In genomic region chr6:57470148-57470547, GRCh38 we compare ENCODE assay signal across 6 cellular contexts.
A peak's percentile ranks its signal among the peaks of the same experiment; 100 is the strongest.
DNase-seq lines count a peak whose midpoint lies in the region; ATAC-seq, FAIRE-seq and TF ChIP-seq lines count a peak whose summit lies in the region.
"Not testable (repeated sequence)": the region's sequence is repeated elsewhere in the genome, so short reads cannot be mapped to it uniquely, and the experiment has no call there.

No MANE protein-coding gene starts in this region.

- H3K4me3 Mint-ChIP-seq in GM23338, result peak overlapping the region; percentile 36; the same call in 1 of the 3 replicates
- not testable (repeated sequence) for H3K4me3 Mint-ChIP-seq in H9, nephron, neural progenitor cell
- peak overlapping the region; percentile 11; the same call in 1 of the 2 replicates for H3K4me3 Mint-ChIP-seq in WTC11

- not testable (repeated sequence) for H3K23me2 ChIP-seq in H9 (ENCODE audit: insufficient read length, low read depth, low read length, poor library complexity, severe bottlenecking); H1 (ENCODE audit: low read depth, low read length)

- H3K23ac ChIP-seq in H9 (ENCODE audit: insufficient read length, low read depth, low read length); H1 (ENCODE audit: insufficient read length): not testable (repeated sequence)

- H3K4me2 ChIP-seq in GM23338; H9 (ENCODE audit: insufficient read depth, insufficient read length, low read length); H1 (ENCODE audit: insufficient read depth in 1 of 2, low read depth in 2 of 2, low read length in 2 of 2): not testable (repeated sequence)
- peak overlapping the region; percentile 31 for H3K4me2 ChIP-seq in neural progenitor cell

- not testable (repeated sequence) for H2BK20ac ChIP-seq in H9 (ENCODE audit: low read depth, low read length, poor library complexity, severe bottlenecking); H1 (ENCODE audit: low read length)

- TF ChIP-seq RAD21 in H1 (IDR thresholded peaks at IDR 0.05 in 1 of 2, conservative IDR thresholded peaks at IDR 0.05 in 1 of 2; ENCODE audit: low read depth in 2 of 2, low read length in 2 of 2), result not testable (repeated sequence)

- H3K36me3 ChIP-seq in GM23338 (ENCODE audit: insufficient read depth); H1 (ENCODE audit: control insufficient read depth in 2 of 4, insufficient read depth in 4 of 4, low read length in 3 of 4); neural progenitor cell: not testable (repeated sequence)

- peak overlapping the region; percentile 82; the same call in 1 of the 2 replicates for H3K27ac Mint-ChIP-seq in GM23338
- H3K27ac Mint-ChIP-seq in H9, result peak overlapping the region; percentile 5 to 90 (median 88); a peak in 5 of 7 replicates
- peak overlapping the region; percentile 51 for H3K27ac Mint-ChIP-seq in WTC11
- H3K27ac Mint-ChIP-seq in nephron, result peak overlapping the region in 2 of 3 experiments; percentile 66
- not testable (repeated sequence) for H3K27ac Mint-ChIP-seq in neural progenitor cell

- H3K79me2 ChIP-seq in GM23338 (replicated peaks; ENCODE audit: insufficient read depth) (peaks cover 37% of the 10 kb centered on the region), H1 (ENCODE audit: control insufficient read depth in 1 of 2, insufficient read depth in 2 of 2, low read length in 2 of 2) (peaks cover 0 to 17% of the 10 kb centered on the region in 2 experiments; a peak in 1 of 4 replicates), neural progenitor cell (ENCODE audit: low read depth) (peaks cover 42% of the 10 kb centered on the region)
- not testable (repeated sequence) for H3K79me2 ChIP-seq in H9 (ENCODE audit: insufficient read depth, low read length)

- not testable (repeated sequence) for H4K8ac ChIP-seq in H9 (replicated peaks; ENCODE audit: insufficient read length, low read depth, low read length); H1 (ENCODE audit: extremely low read depth, insufficient read depth, low read length)

- H3K9me3 Mint-ChIP-seq in GM23338 (peaks cover 19% of the 10 kb centered on the region), H9 (peaks cover 14 to 17% of the 10 kb centered on the region in 2 experiments; a peak in 4 of 5 replicates), neural progenitor cell (peaks cover 11% of the 10 kb centered on the region)
- H3K9me3 Mint-ChIP-seq in WTC11, nephron: not testable (repeated sequence)

- TF ChIP-seq CTCF in GM23338 (conservative IDR thresholded peaks at IDR 0.05; ENCODE audit: low read depth in 2 of 2); H9 (conservative IDR thresholded peaks at IDR 0.05); WTC11 (IDR thresholded peaks at IDR 0.05); H1 (IDR thresholded peaks at IDR 0.05; ENCODE audit: control extremely low read depth in 1 of 3, insufficient read depth in 1 of 3, low read depth in 1 of 3, low read length in 3 of 3); nephron (IDR thresholded peaks at IDR 0.05; ENCODE audit: unreplicated experiment in 3 of 3); neural progenitor cell (IDR thresholded peaks at IDR 0.05): not testable (repeated sequence)

- not testable (repeated sequence) for TF ChIP-seq POLR2A in H1 (IDR thresholded peaks at IDR 0.05; ENCODE audit: control extremely low read depth in 1 of 2, low read depth in 2 of 2, low read length in 2 of 2)

- H3K9me3 ChIP-seq in H9 (ENCODE audit: control insufficient read depth, low read depth, low read length); H1 (ENCODE audit: insufficient read depth in 2 of 2, low read depth in 1 of 2, low read length in 1 of 2); neural progenitor cell (ENCODE audit: low read depth): not testable (repeated sequence)

- ATAC-seq in GM23338, result peak; percentile 18; the same call in 1 of the 3 replicates
- ATAC-seq in WTC11, result not testable (repeated sequence)

- H3K27me3 Mint-ChIP-seq in GM23338 (ENCODE audit: insufficient read depth, low read depth, poor library complexity); H9 (ENCODE audit: low read depth); WTC11 (ENCODE audit: low read depth); nephron (ENCODE audit: low read depth); neural progenitor cell (ENCODE audit: insufficient read depth, low read depth): not testable (repeated sequence)

- POLR2A ChIA-PET in WTC11 (lab: Charles Lee); H1 (lab: Charles Lee; ENCODE audit: partially characterized antibody): not testable (repeated sequence)

- not testable (repeated sequence) for H4K20me1 ChIP-seq in GM23338 (replicated peaks; ENCODE audit: insufficient read depth); H9 (ENCODE audit: control insufficient read depth, insufficient read depth, insufficient read length); H1 (replicated peaks in 1 of 2; ENCODE audit: control insufficient read depth in 1 of 2, insufficient read depth in 2 of 2, low read length in 2 of 2); neural progenitor cell (ENCODE audit: low read depth)

- H3K18ac ChIP-seq in H9 (ENCODE audit: insufficient read length, low read depth, low read length); H1 (ENCODE audit: extremely low read depth, low read length): not testable (repeated sequence)

- H3K27ac ChIP-seq in GM23338 (ENCODE audit: low read depth); H9 (ENCODE audit: insufficient read length, low read depth, low read length); H1 (ENCODE audit: low read depth, low read length): not testable (repeated sequence)
- H3K27ac ChIP-seq in neural progenitor cell, result peak overlapping the region; percentile 65

- H2BK12ac ChIP-seq in H9 (ENCODE audit: insufficient read length, low read depth, low read length); H1 (ENCODE audit: low read depth, low read length): not testable (repeated sequence)

- H3K4me1 ChIP-seq in GM23338 (ENCODE audit: insufficient read depth) (peaks cover 39% of the 10 kb centered on the region), neural progenitor cell (peaks cover 39% of the 10 kb centered on the region)
- not testable (repeated sequence) for H3K4me1 ChIP-seq in H9 (ENCODE audit: insufficient read depth, low read length); H1 (replicated peaks in 1 of 4; ENCODE audit: control insufficient read depth in 3 of 4, insufficient read depth in 4 of 4, low read length in 3 of 4)

- CTCF ChIA-PET in WTC11 (lab: Charles Lee); H1 (lab: Charles Lee; ENCODE audit: partially characterized antibody): not testable (repeated sequence)

- not testable (repeated sequence) for H3K56ac ChIP-seq in H9 (ENCODE audit: insufficient read length, low read depth, low read length); H1 (replicated peaks; ENCODE audit: insufficient read length, low read depth, low read length)

- H3K14ac ChIP-seq in H9 (ENCODE audit: insufficient read depth, low read length); H1 (ENCODE audit: insufficient read length): not testable (repeated sequence)

- H2BK15ac ChIP-seq in H9 (ENCODE audit: low read depth, low read length); H1 (ENCODE audit: low read length): not testable (repeated sequence)

- H4K91ac ChIP-seq in H9 (ENCODE audit: insufficient read length, low read depth, low read length); H1 (replicated peaks; ENCODE audit: insufficient read length, low read length): not testable (repeated sequence)

- not testable (repeated sequence) for H3K79me1 ChIP-seq in H9 (ENCODE audit: insufficient read depth, low read depth, low read length, poor library complexity, severe bottlenecking); H1 (ENCODE audit: low read depth, low read length)

- not testable (repeated sequence) for H3K9me2 ChIP-seq in GM23338 (ENCODE audit: insufficient read depth)

- H2BK120ac ChIP-seq in H9 (ENCODE audit: low read depth, low read length, poor library complexity, severe bottlenecking); H1 (replicated peaks; ENCODE audit: low read depth, low read length): not testable (repeated sequence)

- not testable (repeated sequence) for H4K5ac ChIP-seq in H9 (ENCODE audit: insufficient read length, low read depth, low read length); H1 (ENCODE audit: insufficient read length, low read depth, low read length)

- not testable (repeated sequence) for H2AK5ac ChIP-seq in H9 (ENCODE audit: insufficient read length, low read length); H1 (ENCODE audit: low read depth, low read length)

- no CpG with 5 or more reads among the region's 4 CpGs for WGBS in H9 (ENCODE audit: extremely low coverage, insufficient read length, low lambda C conversion rate)
- WGBS in H1 (ENCODE audit: extremely low coverage in 1 of 2, insufficient coverage in 1 of 2, insufficient read length in 1 of 2, insufficient replicate concordance in 2 of 2, low coverage in 1 of 2, low lambda C conversion rate in 2 of 2, missing lambda C conversion rate in 1 of 2), 2 experiments, result 61% methylated on average over 3 of the region's 4 CpGs; no CpG with 5 or more reads in 1 of the 2 experiments

- not testable (repeated sequence) for H3K4ac ChIP-seq in H9 (ENCODE audit: low read depth, low read length); H1 (replicated peaks; ENCODE audit: insufficient read length, low read depth, low read length)

- not testable (repeated sequence) for DNase-seq in GM23338 (ENCODE audit: low spot score); H9; WTC11 (ENCODE audit: low spot score); H1 (ENCODE audit: low read depth in 1 of 2, low spot score in 2 of 2)
- peak; percentile 29 for DNase-seq in neural progenitor cell (ENCODE audit: low spot score)

- not testable (repeated sequence) for H3K9ac ChIP-seq in H9 (ENCODE audit: extremely low read depth, insufficient read length, low read length); H1 (replicated peaks in 1 of 4; ENCODE audit: extremely low read depth in 1 of 4, low read depth in 3 of 4, low read length in 3 of 4); neural progenitor cell

- not testable (repeated sequence) for H2BK5ac ChIP-seq in H9 (ENCODE audit: insufficient read length, low read length); H1 (ENCODE audit: low read depth, low read length)

- not testable (repeated sequence) for H3K4me3 ChIP-seq in GM23338; H1 (ENCODE audit: extremely low read depth in 1 of 4, insufficient read depth in 2 of 4, low read depth in 3 of 4, low read length in 4 of 4); neural progenitor cell

- H3K4me1 Mint-ChIP-seq in GM23338 (peaks cover 57% of the 10 kb centered on the region), H9 (peaks cover 60 to 62% of the 10 kb centered on the region in 2 experiments), WTC11 (peaks cover 77% of the 10 kb centered on the region), nephron (peaks cover 35% of the 10 kb centered on the region), neural progenitor cell (peaks cover 17% of the 10 kb centered on the region)

- not testable (repeated sequence) for H3F3A ChIP-seq in GM23338 (replicated peaks; ENCODE audit: low read depth)
- H3F3A ChIP-seq in neural progenitor cell (ENCODE audit: low read depth), result peaks cover 20% of the 10 kb centered on the region

- not testable (repeated sequence) for TF ChIP-seq EP300 in H1 (IDR thresholded peaks at IDR 0.05; ENCODE audit: borderline replicate concordance in 1 of 2, low read depth in 2 of 2, low read length in 2 of 2)

- not testable (repeated sequence) for H3T11ph ChIP-seq in H9 (ENCODE audit: low read length)

- not testable (repeated sequence) for H3K27me3 ChIP-seq in GM23338 (ENCODE audit: insufficient read depth); H9 (ENCODE audit: insufficient read depth, low read length); H1 (replicated peaks in 1 of 4; ENCODE audit: control insufficient read depth in 3 of 4, extremely low read depth in 1 of 4, insufficient read depth in 3 of 4, low read length in 3 of 4); neural progenitor cell

- H3K36me3 Mint-ChIP-seq in GM23338 (ENCODE audit: low read depth) (peaks cover 18% of the 10 kb centered on the region; the same call in 2 of the 3 replicates), H9 (ENCODE audit: insufficient read depth in 1 of 3, low read depth in 3 of 3) (peaks cover 6 to 15% (median 10%) of the 10 kb centered on the region in 3 experiments)
- not testable (repeated sequence) for H3K36me3 Mint-ChIP-seq in WTC11; nephron (ENCODE audit: low read depth); neural progenitor cell

- H2AFZ ChIP-seq in GM23338; H9 (ENCODE audit: low read length); H1 (ENCODE audit: low read length); neural progenitor cell (replicated peaks): not testable (repeated sequence)

- peak; percentile 24 for FAIRE-seq in H1 (lab: Jason Lieb, UNC)
